9 cellular contexts compared by ENCODE assay signal in genomic region chr19:7507884-7508283, GRCh38. TPM values are rescaled to one million over a fixed set of nuclear protein-coding genes. Genes with fewer than 3 reads are reported as not detected.
A peak's percentile ranks its signal among the peaks of the same experiment; 100 is the strongest.
DNase-seq lines count a peak whose midpoint lies in the region; ATAC-seq and TF ChIP-seq lines count a peak whose summit lies in the region.
"Had no signal": no experiment of that assay in that cellular context is flagged by ENCODE, and none has a peak within 500 bp of the region (broad histone marks: within the 10 kb centered on the region; RNA-seq: fewer than 3 reads in every experiment).

No MANE protein-coding gene starts in this region.

- POLR2A ChIA-PET in CD4-positive, alpha-beta T cell (lab: Charles Lee), result no interaction called here

- H3K4me1 Mint-ChIP-seq in CD4-positive, alpha-beta T cell (ENCODE audit: low read depth), result peaks cover 16% of the 10 kb centered on the region
- peaks cover 13% of the 10 kb centered on the region for H3K4me1 Mint-ChIP-seq in activated naive CD4-positive, alpha-beta T cell treated with anti-CD3 and anti-CD28 coated beads, Interleukin-2, amount 10 ng/mL, durations not matched to agents 7 days and 5 days

- CTCF ChIA-PET in CD4-positive, alpha-beta T cell (lab: Charles Lee), result interaction anchor here (0.6 kb wide), 1 partner anchor 1774 kb away, joined by 4 read pairs; no protein-coding TSS in a partner anchor
- CTCF ChIA-PET in activated naive CD4-positive, alpha-beta T cell treated with anti-CD3 and anti-CD28 coated beads, Interleukin-2, amount 10 ng/mL, durations not matched to agents 7 days and 5 days (lab: Charles Lee), result no interaction called here

- TF ChIP-seq CTCF in mucosa of descending colon (IDR thresholded peaks at IDR 0.05), result no peak
- no peak for TF ChIP-seq CTCF in CD4-positive, alpha-beta T cell (IDR thresholded peaks at IDR 0.05)

- no peaks in the 10 kb centered on the region for H3K36me3 Mint-ChIP-seq in CD4-positive, alpha-beta T cell (ENCODE audit: low read depth)
- no peaks in the 10 kb centered on the region for H3K36me3 Mint-ChIP-seq in activated naive CD4-positive, alpha-beta T cell treated with anti-CD3 and anti-CD28 coated beads, Interleukin-2, amount 10 ng/mL, durations not matched to agents 7 days and 5 days

- H3K27me3 ChIP-seq in CD4-positive, alpha-beta T cell (ENCODE audit: control insufficient read depth, insufficient read depth, low read length), result peaks cover 15% of the 10 kb centered on the region

- peak; percentile 59 for ATAC-seq in mucosa of descending colon
- ATAC-seq in CD4-positive, alpha-beta T cell (ENCODE audit: poor library complexity), result no peak
- ATAC-seq in HG02981 (IDR thresholded peaks at IDR 0.05; ENCODE audit: unreplicated experiment), result no peak

- no peak overlapping the region for H3K27ac ChIP-seq in CD4-positive, alpha-beta T cell (ENCODE audit: low read depth, low read length)
- H3K27ac ChIP-seq: BLaER1 had no signal

- intact Hi-C loops in mucosa of descending colon (cut with DNase I, micrococcal nuclease), result no loop called here
- intact Hi-C loops in CD4-positive, alpha-beta T cell (cut with DNase I, micrococcal nuclease), result no loop called here

- no peak overlapping the region for H3K4me3 ChIP-seq in mucosa of descending colon
- H3K4me3 ChIP-seq: BLaER1 had no signal

- H3K9me3 ChIP-seq in mucosa of descending colon, result no peaks in the 10 kb centered on the region
- H3K9me3 ChIP-seq in CD4-positive, alpha-beta T cell (ENCODE audit: control insufficient read depth, low read length), result no peaks in the 10 kb centered on the region
- H3K9me3 ChIP-seq: BLaER1 had no signal

- peaks cover 42% of the 10 kb centered on the region for H3K27me3 Mint-ChIP-seq in CD4-positive, alpha-beta T cell
- peaks cover 62% of the 10 kb centered on the region for H3K27me3 Mint-ChIP-seq in activated naive CD4-positive, alpha-beta T cell treated with anti-CD3 and anti-CD28 coated beads, Interleukin-2, amount 10 ng/mL, durations not matched to agents 7 days and 5 days

- peaks cover 9% of the 10 kb centered on the region for H3K4me1 ChIP-seq in mucosa of descending colon (ENCODE audit: low read depth)

- DNase-seq in NCI-H345 (lab: John Stamatoyannopoulos, UW) (peak; percentile 29), NCI-H345 treated with DMSO at 0.1 percent for 48 hours (lab: John Stamatoyannopoulos, UW; ENCODE audit: unreplicated experiment) (no peak), NCI-H82 treated with DMSO at 0.1 percent for 48 hours (lab: John Stamatoyannopoulos, UW; ENCODE audit: unreplicated experiment) (peak; percentile 74), cerebellar cortex (ENCODE audit: low spot score) (peak; percentile 65), mucosa of descending colon (peak; percentile 76 to 92 (median 88))
- no peak for DNase-seq in CD4-positive, alpha-beta T cell
- DNase-seq in activated naive CD4-positive, alpha-beta T cell treated with anti-CD3 and anti-CD28 coated beads, Interleukin-2, amount 10 ng/mL, durations not matched to agents 7 days and 5 days, result no peak

- no peak overlapping the region for H3K27ac Mint-ChIP-seq in CD4-positive, alpha-beta T cell
- no peak overlapping the region for H3K27ac Mint-ChIP-seq in activated naive CD4-positive, alpha-beta T cell treated with anti-CD3 and anti-CD28 coated beads, Interleukin-2, amount 10 ng/mL, durations not matched to agents 7 days and 5 days

- H3K4me3 Mint-ChIP-seq in CD4-positive, alpha-beta T cell, result no peak overlapping the region
- no peak overlapping the region for H3K4me3 Mint-ChIP-seq in activated naive CD4-positive, alpha-beta T cell treated with anti-CD3 and anti-CD28 coated beads, Interleukin-2, amount 10 ng/mL, durations not matched to agents 7 days and 5 days

- H3K9me3 Mint-ChIP-seq in CD4-positive, alpha-beta T cell, result peaks cover 5% of the 10 kb centered on the region
- H3K9me3 Mint-ChIP-seq in activated naive CD4-positive, alpha-beta T cell treated with anti-CD3 and anti-CD28 coated beads, Interleukin-2, amount 10 ng/mL, durations not matched to agents 7 days and 5 days, result no peaks in the 10 kb centered on the region

- no peaks in the 10 kb centered on the region for H3K36me3 ChIP-seq in mucosa of descending colon (ENCODE audit: low read depth)
- H3K36me3 ChIP-seq: BLaER1 had no signal

RNA-seq across cellular contexts. Expression of gene ZNF358, which starts 8.0 kb away (rescaled TPM):
- 10 to 100 TPM; 31.7 to 88.8 (median 42.1) TPM for total RNA-seq in mucosa of descending colon
- 1 to 10 TPM; 5.1 to 5.2 TPM for total RNA-seq in CD4-positive, alpha-beta T cell

RNA-seq across cellular contexts. Expression of gene MCOLN1, which starts 14.5 kb away (rescaled TPM):
- 10 to 100 TPM; 29.5 to 40.1 (median 31.7) TPM for total RNA-seq in mucosa of descending colon
- total RNA-seq in CD4-positive, alpha-beta T cell, result 1 to 10 TPM; 7.9 to 8.8 TPM

RNA-seq across cellular contexts. Expression of gene PEX11G, which starts 19.0 kb away (rescaled TPM):
- total RNA-seq in mucosa of descending colon, result 1 to 10 TPM; 4.0 to 9.5 (median 8.1) TPM
- not detected for total RNA-seq in CD4-positive, alpha-beta T cell

RNA-seq across cellular contexts. Expression of gene PNPLA6, which starts 27.6 kb away (rescaled TPM):
- total RNA-seq in mucosa of descending colon, result 100 to 1,000 TPM in 2 of 3 donors, 10 to 100 TPM in 1; 85.7 to 136 (median 121) TPM
- 10 to 100 TPM; 62.0 to 70.9 TPM for total RNA-seq in CD4-positive, alpha-beta T cell

Comparison
In these comparisons a context has a peak if more than half of its experiments do, and no peak if none do; other contexts are left out.
1. DNase-seq: peak in NCI-H345 (single experiment), NCI-H82 treated with DMSO at 0.1 percent for 48 hours (single experiment), cerebellar cortex (single experiment) and mucosa of descending colon (3 of 3); none in NCI-H345 treated with DMSO at 0.1 percent for 48 hours (single experiment), CD4-positive, alpha-beta T cell (0 of 10) and activated naive CD4-positive, alpha-beta T cell treated with anti-CD3 and anti-CD28 coated beads, Interleukin-2, amount 10 ng/mL, durations not matched to agents 7 days and 5 days (single experiment).
2. RNA of gene ZNF358, which starts 8.0 kb away (total RNA-seq): 31.7 to 88.8 TPM in mucosa of descending colon; 5.1 to 5.2 TPM in CD4-positive, alpha-beta T cell; every median in the first group is over 4 times any median in the second.
3. RNA of gene PEX11G, which starts 19.0 kb away (total RNA-seq): 4.0 to 9.5 TPM in mucosa of descending colon; not detected in CD4-positive, alpha-beta T cell; every median in the first group is over 4 times any median in the second.